Comparison of ENCODE assay signal across 27 cellular contexts in genomic region chr5:120938604-120939003, GRCh38.
"Had no signal": no experiment of that assay in that cellular context is flagged by ENCODE, and none has a peak within 500 bp of the region (broad histone marks: within the 10 kb centered on the region; RNA-seq: fewer than 3 reads in every experiment).

No MANE protein-coding gene starts in this region.

- H3K4me2 ChIP-seq: hepatocyte had no signal

- ATAC-seq: heart right ventricle; left cardiac atrium; mucosa of descending colon; naive thymus-derived CD4-positive, alpha-beta T cell; natural killer cell treated with Interleukin-12 subunit alpha and Interleukin-12 subunit beta and Interleukin-15 and Interleukin-18, amount 100 ng/mL, for 72 hours; pancreas; stimulated activated naive B cell treated with anti-CD40 and anti-IgM and Interleukin-4, amounts not matched to agents 10 μg/mL and 1 μg/mL and 100 μg/mL, for 72 hours; stimulated activated naive CD8-positive, alpha-beta T cell treated with anti-CD3 and anti-CD28 coated beads, Interleukin-15, Interleukin-2, amounts not matched to agents 100 U/mL and 50 U/mL, for 24 hours had no signal

- H2AFZ ChIP-seq: hepatocyte had no signal

- H3K36me3 ChIP-seq: heart right ventricle, left ventricle myocardium inferior, pancreas, right atrium auricular region, right lobe of liver, stomach, thyroid gland, transverse colon, upper lobe of left lung, vagina had no signal

- H3K36me3 Mint-ChIP-seq: naive thymus-derived CD4-positive, alpha-beta T cell; stimulated activated naive B cell treated with anti-CD40 and anti-IgM and Interleukin-4, amounts not matched to agents 10 μg/mL and 1 μg/mL and 100 μg/mL, for 72 hours had no signal

- H3K27ac Mint-ChIP-seq: naive thymus-derived CD4-positive, alpha-beta T cell; natural killer cell treated with Interleukin-12 subunit alpha and Interleukin-12 subunit beta and Interleukin-15 and Interleukin-18, amount 100 ng/mL, for 72 hours; stimulated activated naive B cell treated with anti-CD40 and anti-IgM and Interleukin-4, amounts not matched to agents 10 μg/mL and 1 μg/mL and 100 μg/mL, for 72 hours had no signal

- H3K4me3 ChIP-seq: heart right ventricle, hepatocyte, left ventricle myocardium inferior, lung, mucosa of descending colon, pancreas, right atrium auricular region, right lobe of liver, stomach, testis, thyroid gland, transverse colon, upper lobe of left lung, vagina had no signal

- FAIRE-seq: keratinocyte, pancreas had no signal

- H3K4me3 Mint-ChIP-seq: naive thymus-derived CD4-positive, alpha-beta T cell; natural killer cell treated with Interleukin-12 subunit alpha and Interleukin-12 subunit beta and Interleukin-15 and Interleukin-18, amount 100 ng/mL, for 72 hours; stimulated activated naive B cell treated with anti-CD40 and anti-IgM and Interleukin-4, amounts not matched to agents 10 μg/mL and 1 μg/mL and 100 μg/mL, for 72 hours had no signal

- H3K27ac ChIP-seq: heart right ventricle, hepatocyte, left ventricle myocardium inferior, pancreas, right atrium auricular region, right lobe of liver, stomach, testis, thyroid gland, transverse colon, upper lobe of left lung, vagina had no signal

- H3K4me1 Mint-ChIP-seq: naive thymus-derived CD4-positive, alpha-beta T cell; stimulated activated naive B cell treated with anti-CD40 and anti-IgM and Interleukin-4, amounts not matched to agents 10 μg/mL and 1 μg/mL and 100 μg/mL, for 72 hours had no signal

- H3K27me3 Mint-ChIP-seq: naive thymus-derived CD4-positive, alpha-beta T cell; natural killer cell treated with Interleukin-12 subunit alpha and Interleukin-12 subunit beta and Interleukin-15 and Interleukin-18, amount 100 ng/mL, for 72 hours; stimulated activated naive B cell treated with anti-CD40 and anti-IgM and Interleukin-4, amounts not matched to agents 10 μg/mL and 1 μg/mL and 100 μg/mL, for 72 hours had no signal

- H3K4me1 ChIP-seq: heart right ventricle, left ventricle myocardium inferior, pancreas, right atrium auricular region, stomach, testis, thyroid gland, transverse colon, upper lobe of left lung, vagina had no signal

- DNase-seq: heart right ventricle; kidney glomerular epithelial cell; left cardiac atrium; left ventricle myocardium inferior; midbrain; mucosa of descending colon; naive thymus-derived CD4-positive, alpha-beta T cell; pancreas; posterior cingulate gyrus; right lobe of liver; stimulated activated CD4-positive, alpha-beta T cell treated with anti-CD3 and anti-CD28 coated beads, Interleukin-12 subunit alpha, Interleukin-12 subunit beta, amount 100 ng/mL, for 4 hours; stimulated activated CD4-positive, alpha-beta T cell treated with anti-CD3 and anti-CD28 coated beads, Interleukin-15, amount 100 ng/mL, for 24 hours; stimulated activated CD4-positive, alpha-beta T cell treated with anti-CD3 and anti-CD28 coated beads, Interleukin-2, amount 100 ng/mL, for 24 hours; stimulated activated CD4-positive, alpha-beta T cell treated with anti-CD3 and anti-CD28 coated beads, Interleukin-4, amount 100 ng/mL, for 1 hour; stimulated activated naive B cell treated with anti-CD40 and anti-IgM and Interleukin-4, amounts not matched to agents 10 μg/mL and 1 μg/mL and 100 μg/mL, for 72 hours; stimulated activated naive CD8-positive, alpha-beta T cell treated with anti-CD3 and anti-CD28 coated beads, Interleukin-15, Interleukin-2, amounts not matched to agents 100 U/mL and 50 U/mL, for 24 hours; stomach; testis; thyroid gland; transverse colon; upper lobe of left lung had no signal

- H3K27me3 ChIP-seq: heart right ventricle, hepatocyte, pancreas, right atrium auricular region, right lobe of liver, stomach, testis, thyroid gland, transverse colon, upper lobe of left lung, vagina had no signal

- H3K9me3 ChIP-seq: left ventricle myocardium inferior, pancreas, right atrium auricular region, right lobe of liver, testis, thyroid gland, transverse colon, vagina had no signal
